ENCODE assay signal across 17 cellular contexts in genomic region chr1:59333626-59334277, GRCh38. TPM values are rescaled to one million over a fixed set of nuclear protein-coding genes. Genes with fewer than 3 reads are reported as not detected.
DNase-seq lines count a peak whose midpoint lies in the region; ATAC-seq, FAIRE-seq and TF ChIP-seq lines count a peak whose summit lies in the region.
"Had no signal": no experiment of that assay in that cellular context is flagged by ENCODE, and none has a peak within 500 bp of the region (broad histone marks: within the 10 kb centered on the region; RNA-seq: fewer than 3 reads in every experiment).

No MANE protein-coding gene starts in this region.

- H3K27ac ChIP-seq in GM12878 (ENCODE audit: control insufficient read depth, insufficient read depth): no peak overlapping the region

- FAIRE-seq in GM12878 (lab: Jason Lieb, UNC): peak; percentile 38
- FAIRE-seq: D721Med had no signal

- WGBS in GM12878 (ENCODE audit: insufficient coverage, insufficient replicate concordance, low lambda C conversion rate, missing lambda C conversion rate): 96% methylated on average over 2 of the region's 3 CpGs

- H3K4me1 ChIP-seq in GM12878 (ENCODE audit: control insufficient read depth, insufficient read depth, low read length): peaks cover 3% of the 10 kb centered on the region
- H3K4me1 ChIP-seq in mucosa of descending colon (ENCODE audit: low read depth): no peaks in the 10 kb centered on the region

- H3K4me3 Mint-ChIP-seq in naive thymus-derived CD8-positive, alpha-beta T cell: no peak overlapping the region
- H3K4me3 Mint-ChIP-seq: dendritic cell treated with granulocyte-macrophage colony-stimulating factor and Interleukin-4, amounts not matched to agents 40 ng/mL and 50 ng/mL, for 4 days; neural crest cell; type B pancreatic cell had no signal

- no peaks in the 10 kb centered on the region for H3K27me3 Mint-ChIP-seq in naive thymus-derived CD8-positive, alpha-beta T cell
- H3K27me3 Mint-ChIP-seq: dendritic cell treated with granulocyte-macrophage colony-stimulating factor and Interleukin-4, amounts not matched to agents 40 ng/mL and 50 ng/mL, for 4 days; type B pancreatic cell had no signal

- H3K9me3 ChIP-seq in GM12878 (replicated peaks; ENCODE audit: control insufficient read depth, insufficient read depth, low read length) (no peaks in the 10 kb centered on the region), mucosa of descending colon (no peaks in the 10 kb centered on the region)

- no peak for TF ChIP-seq EP300 in GM12878 (IDR thresholded peaks at IDR 0.05; ENCODE audit: borderline replicate concordance in 1 of 2, control insufficient read depth in 1 of 2, low read depth in 2 of 2, low read length in 2 of 2)

- H3K4me3 ChIP-seq in NB4 (ENCODE audit: low read depth, low read length) (no peak overlapping the region), GM12878 (no peak overlapping the region), mucosa of descending colon (no peak overlapping the region)
- H3K4me3 ChIP-seq: smooth muscle cell had no signal

- no peak overlapping the region for H3K9ac ChIP-seq in GM12878 (ENCODE audit: control insufficient read depth, insufficient read depth, low read length)

- no peak for TF ChIP-seq RAD21 in GM12878 (IDR thresholded peaks at IDR 0.05; ENCODE audit: insufficient read depth, low read depth, low read length)

- H3K27me3 ChIP-seq in GM12878 (replicated peaks in 1 of 2; ENCODE audit: control insufficient read depth in 2 of 2, insufficient read depth in 2 of 2, low read length in 1 of 2): no peaks in the 10 kb centered on the region

- H3K4me2 ChIP-seq in GM12878 (ENCODE audit: control insufficient read depth, insufficient read depth): no peak overlapping the region
- H3K4me2 ChIP-seq: smooth muscle cell had no signal

- RAD21 ChIA-PET in GM12878 (lab: Charles Lee; ENCODE audit: unreplicated experiment): no interaction called here

- intact Hi-C loops in GM12878 (cut with micrococcal nuclease; ENCODE audit: unreplicated experiment) (no loop called here), mucosa of descending colon (cut with DNase I, micrococcal nuclease) (no loop called here)

- POLR2A ChIA-PET in GM12878 (lab: Charles Lee): no interaction called here
- POLR2A ChIA-PET in naive thymus-derived CD8-positive, alpha-beta T cell (lab: Charles Lee): interaction anchor here (0.7 kb wide), 1 partner anchor 412 kb away, joined by 3 read pairs; no protein-coding TSS in a partner anchor

- TF ChIP-seq CTCF in NB4 (IDR thresholded peaks at IDR 0.05; ENCODE audit: low read depth, low read length): no peak
- no peak for TF ChIP-seq CTCF in GM12878 (IDR thresholded peaks at IDR 0.05 in 2 of 3, conservative IDR thresholded peaks at IDR 0.05 in 1 of 3; ENCODE audit: control insufficient read depth in 2 of 3, extremely low read depth in 1 of 3, insufficient read depth in 1 of 3, low read depth in 3 of 3, low read length in 3 of 3)
- no peak for TF ChIP-seq CTCF in mucosa of descending colon (IDR thresholded peaks at IDR 0.05)

- ATAC-seq in GM12878: peak; percentile 47; the same call in 2 of the 3 replicates
- ATAC-seq in mucosa of descending colon: peak; percentile 47
- no peak for ATAC-seq in naive thymus-derived CD8-positive, alpha-beta T cell
- ATAC-seq: left colon had no signal

- no peak overlapping the region for H2AFZ ChIP-seq in GM12878 (ENCODE audit: control insufficient read depth, low read depth, low read length)

- TF ChIP-seq POLR2A in NB4 (IDR thresholded peaks at IDR 0.05; ENCODE audit: extremely low read depth, insufficient read length) (no peak), GM12878 (IDR thresholded peaks at IDR 0.05; ENCODE audit: low read depth, low read length) (no peak)

- H3K4me1 Mint-ChIP-seq in naive thymus-derived CD8-positive, alpha-beta T cell: peaks cover 9 to 17% (median 15%) of the 10 kb centered on the region in 4 donors

- BruUV-seq in GM12878 (replicated peaks; lab: Mats Ljungman, UMichigan): no TSS peak

- H3K36me3 Mint-ChIP-seq in naive thymus-derived CD8-positive, alpha-beta T cell: peaks cover 0 to 11% (median 8%) of the 10 kb centered on the region in 3 donors

- DNase-seq in SIG-M5 treated with dmso at 0.1 percent for 504 hours (lab: John Stamatoyannopoulos, UW; ENCODE audit: unreplicated experiment): peak; percentile 4
- no peak for DNase-seq in SIG-M5 (lab: John Stamatoyannopoulos, UW)
- peak; percentile 84 for DNase-seq in NB4 (ENCODE audit: low read depth)
- DNase-seq in GM12878 (ENCODE audit: low read depth, low spot score): no peak
- no peak for DNase-seq in mucosa of descending colon
- DNase-seq in GOT3 (lab: John Stamatoyannopoulos, UW): no peak
- no peak for DNase-seq in NCI-H128 (lab: John Stamatoyannopoulos, UW; ENCODE audit: unreplicated experiment)
- no peak for DNase-seq in naive thymus-derived CD8-positive, alpha-beta T cell
- DNase-seq: 8988T, left colon, NCI-H1417 treated with DMSO at 0.1 percent for 48 hours, NCI-H69 had no signal

- in situ Hi-C loops in GM12878 (cut with MboI): no loop called here

- CTCF ChIA-PET in GM12878 (lab: Yijun Ruan, JAX): interaction anchor here (0.9 to 1.0 kb wide), 3 partner anchors 10 to 365 kb away, joined by 3 read pairs; no protein-coding TSS in a partner anchor

- no peaks in the 10 kb centered on the region for H3K79me2 ChIP-seq in GM12878 (ENCODE audit: control insufficient read depth, insufficient read depth, low read length)

- H3K27ac Mint-ChIP-seq in naive thymus-derived CD8-positive, alpha-beta T cell: peak overlapping the region in 4 of 10 donors; percentile 7 to 64 (median 32)
- H3K27ac Mint-ChIP-seq: dendritic cell treated with granulocyte-macrophage colony-stimulating factor and Interleukin-4, amounts not matched to agents 40 ng/mL and 50 ng/mL, for 4 days; type B pancreatic cell had no signal

- H4K20me1 ChIP-seq in GM12878 (ENCODE audit: control insufficient read depth, insufficient read depth): no peaks in the 10 kb centered on the region

- H3K36me3 ChIP-seq in GM12878 (ENCODE audit: control insufficient read depth in 2 of 2, insufficient read depth in 2 of 2, low read length in 1 of 2): no peaks in the 10 kb centered on the region; a peak in 1 of 4 replicates
- no peaks in the 10 kb centered on the region for H3K36me3 ChIP-seq in mucosa of descending colon (ENCODE audit: low read depth)

- SMC1A ChIA-PET in GM12878 (lab: Charles Lee; ENCODE audit: uncharacterized antibody, unreplicated experiment): interaction anchor here (0.7 kb wide), 1 partner anchor 20 kb away, joined by 4 read pairs; no protein-coding TSS in a partner anchor

- H3K9me3 Mint-ChIP-seq in naive thymus-derived CD8-positive, alpha-beta T cell: peaks cover 0 to 3% (median 0%) of the 10 kb centered on the region in 9 donors
- H3K9me3 Mint-ChIP-seq: dendritic cell treated with granulocyte-macrophage colony-stimulating factor and Interleukin-4, amounts not matched to agents 40 ng/mL and 50 ng/mL, for 4 days; type B pancreatic cell had no signal

TF ChIP-seq in GM12878, 131 proteins besides CTCF, POLR2A, EP300 and RAD21 (continues in another document):
- TF ChIP-seq BMI1 (IDR thresholded peaks at IDR 0.05; ENCODE audit: borderline replicate concordance) (no peak), RBBP5 (conservative IDR thresholded peaks at IDR 0.05) (no peak), KDM1A (IDR thresholded peaks at IDR 0.05; ENCODE audit: borderline replicate concordance) (no peak), JUND (IDR thresholded peaks at IDR 0.05; ENCODE audit: low read depth, low read length) (no peak), SREBF2 (IDR thresholded peaks at IDR 0.05; ENCODE audit: low read length) (no peak), YY1 (IDR thresholded peaks at IDR 0.05; ENCODE audit: low read depth, low read length) (no peak), CHD1 (IDR thresholded peaks at IDR 0.05; ENCODE audit: low read depth, low read length) (no peak), ZNF207 (IDR thresholded peaks at IDR 0.05; ENCODE audit: borderline replicate concordance) (no peak), MYB (IDR thresholded peaks at IDR 0.05; ENCODE audit: borderline replicate concordance, low read depth, low read length) (no peak), EGR1 (IDR thresholded peaks at IDR 0.05; ENCODE audit: borderline replicate concordance in 1 of 2, low read depth in 2 of 2, low read length in 2 of 2) (no peak), ASH2L (IDR thresholded peaks at IDR 0.05; ENCODE audit: borderline replicate concordance, low read depth) (no peak), MLLT1 (IDR thresholded peaks at IDR 0.05) (no peak)

RNA-seq across cellular contexts. Expression of gene FGGY, which starts 36.9 kb away (rescaled TPM):
- total RNA-seq in GM12878 (2013; cell fraction: nucleolus; rRNA removed): 27.9 and 29.7 TPM in 2 replicates
- 5.7 and 6.7 TPM in 2 replicates for total RNA-seq in GM12878 (2014; rRNA removed)
- 7.5 and 8.7 TPM in 2 replicates for total RNA-seq in GM12878 (2014; rRNA removed; fragmentation: Illumina TruSeq; extraction: Trizol)
- total RNA-seq in GM12878 (2021): 7.3 and 11.9 TPM in 2 replicates
- 5.9 TPM for polyA plus RNA-seq in GM12878 (2011; ENCODE audit: low read depth)
- polyA plus RNA-seq in GM12878 (2011; rRNA removed): 11.5 and 14.5 TPM in 2 replicates
- polyA plus RNA-seq in GM12878 (2011; cell fraction: cytosol; rRNA removed): 9.1 and 9.5 TPM in 2 replicates
- 7.1 and 10.0 TPM in 2 replicates for polyA plus RNA-seq in GM12878 (2011; cell fraction: nucleus; rRNA removed)
- 4.7 and 7.0 TPM in 2 replicates for polyA plus RNA-seq in GM12878 (2012)
- 6.6 and 7.6 TPM in 2 replicates for polyA plus RNA-seq in GM12878 (2014; fragmentation: Illumina TruSeq; extraction: Trizol)
- polyA plus RNA-seq in GM12878 (2014; fragmentation: Nextera tagmentation; extraction: Ambion mirVana): 1 to 10 TPM; 9.1 to 9.5 TPM
- 5.0 and 6.3 TPM in 2 replicates for polyA plus RNA-seq in GM12878 (2014; rRNA removed)
- 1 to 10 TPM; 6.2 to 7.6 TPM for polyA plus RNA-seq in GM12878 (2016; fragmentation: Nextera tagmentation; extraction: Ambion mirVana)
- 24.3 and 27.8 TPM in 2 replicates for polyA minus RNA-seq in GM12878 (2011; rRNA and poly(A)+ RNA removed)
- 3.0 and 5.3 TPM in 2 replicates for polyA minus RNA-seq in GM12878 (2011; cell fraction: cytosol; rRNA and poly(A)+ RNA removed)
- 28.2 and 31.9 TPM in 2 replicates for polyA minus RNA-seq in GM12878 (2011; cell fraction: nucleus; rRNA and poly(A)+ RNA removed)
- 10 to 100 TPM; 25.2 to 38.3 (median 36.6) TPM for total RNA-seq in mucosa of descending colon
- total RNA-seq in naive thymus-derived CD8-positive, alpha-beta T cell: 10 to 100 TPM in 1 of 2 experiments, 1 to 10 TPM in 1; 9.6 to 11.1 TPM
- polyA plus RNA-seq in naive thymus-derived CD8-positive, alpha-beta T cell: 1 to 10 TPM; 5.7 to 6.4 (median 5.8) TPM

Comparison
In these comparisons a context has a peak if more than half of its experiments do, and no peak if none do; other contexts are left out.
1. DNase-seq: peak in SIG-M5 treated with dmso at 0.1 percent for 504 hours (single experiment) and NB4 (single experiment); none in SIG-M5 (single experiment), GM12878 (single experiment), mucosa of descending colon (0 of 3), GOT3 (single experiment), NCI-H128 (single experiment) and naive thymus-derived CD8-positive, alpha-beta T cell (0 of 10).
2. ATAC-seq: peak in GM12878 (single experiment) and mucosa of descending colon (single experiment); none in naive thymus-derived CD8-positive, alpha-beta T cell (0 of 2).